Comparison of ENCODE assay signal across 8 cellular contexts in the genomic region with DNA sequence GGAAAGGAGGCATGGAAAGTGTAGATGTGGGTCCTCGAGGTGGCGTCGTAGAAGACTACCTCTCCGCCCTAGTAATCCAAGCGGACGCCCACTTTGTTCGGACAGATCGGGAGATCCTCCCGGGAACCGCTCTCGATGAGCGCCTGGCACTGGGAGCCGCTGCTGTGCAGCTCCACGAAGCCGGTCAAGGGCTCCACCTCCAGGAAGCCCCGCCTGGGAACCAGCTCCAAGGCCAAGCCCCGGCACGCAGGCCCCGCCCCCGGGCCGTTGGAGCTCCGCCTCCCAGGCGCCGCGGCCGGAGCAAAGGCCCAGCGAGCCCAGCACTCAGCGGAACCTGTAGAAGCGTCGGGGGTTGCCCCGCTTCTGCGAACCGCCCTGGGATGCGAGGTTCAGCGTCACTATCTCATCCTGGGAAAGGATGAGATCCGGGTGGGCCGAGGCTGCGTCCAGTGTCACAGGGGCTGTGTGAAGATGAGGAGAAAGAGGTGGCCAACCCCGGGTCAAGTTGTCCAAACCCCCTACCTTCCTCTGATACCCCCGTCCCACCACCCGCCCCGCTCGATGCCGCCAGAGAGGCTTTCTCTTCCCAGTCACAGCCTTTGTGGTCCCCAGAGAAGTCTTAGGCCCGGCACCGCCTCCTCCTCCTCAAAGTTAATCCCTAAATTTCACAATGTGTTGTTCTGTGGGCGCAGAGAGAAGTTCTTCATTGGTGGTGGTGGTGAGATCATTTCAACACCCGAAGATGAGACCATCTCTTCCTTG. TPM values are rescaled to one million over a fixed set of nuclear protein-coding genes. Genes with fewer than 3 reads are reported as not detected.
DNase-seq lines count a peak whose midpoint lies in the region; ATAC-seq and TF ChIP-seq lines count a peak whose summit lies in the region.

No MANE protein-coding gene starts in this region.

- H3K27me3 ChIP-seq in endodermal cell (ENCODE audit: control insufficient read depth, insufficient read depth, low read length, poor library complexity, severe bottlenecking) (peaks cover 91% of the 10 kb centered on the region), mesendoderm (ENCODE audit: insufficient read depth, low read length, poor library complexity) (peaks cover 33% of the 10 kb centered on the region)

- no peak overlapping the region for H4K8ac ChIP-seq in mesendoderm (ENCODE audit: low read depth, low read length)

- peak overlapping the region; percentile 67 for H3K27ac Mint-ChIP-seq in endodermal cell

- H2BK120ac ChIP-seq in mesendoderm (ENCODE audit: low read depth, low read length) = no peak overlapping the region

- peak; percentile 37 for TF ChIP-seq CTCF in endodermal cell (conservative IDR thresholded peaks at IDR 0.05)

- no peaks in the 10 kb centered on the region for H3K79me2 ChIP-seq in mesendoderm (ENCODE audit: control insufficient read depth, insufficient read depth, low read length)

- no peak overlapping the region for H3K4ac ChIP-seq in mesendoderm (ENCODE audit: low read depth, low read length)

- H2AK5ac ChIP-seq in mesendoderm (ENCODE audit: low read length) = no peak overlapping the region

- peak overlapping the region; percentile 57 for H3K4me3 Mint-ChIP-seq in endodermal cell

- H2BK5ac ChIP-seq in mesendoderm (ENCODE audit: low read length) = no peak overlapping the region

- peak; percentile 64 for DNase-seq in GM04504 (ENCODE audit: low read depth)
- peak; percentile 21 for DNase-seq in NOMO-1 treated with dmso at 0.1 percent for 144 hours (lab: John Stamatoyannopoulos, UW; ENCODE audit: unreplicated experiment)
- peak; percentile 64 for DNase-seq in activated CD8-positive, alpha-beta memory T cell treated with anti-CD3 and anti-CD28 coated beads, Interleukin-2, amount 50 U/mL, for 4 hours
- DNase-seq in endodermal cell = peak; percentile 98
- DNase-seq in mesendoderm = peak; percentile 89
- DNase-seq in stimulated activated CD4-positive, alpha-beta T cell treated with anti-CD3 and anti-CD28 coated beads, TNF-alpha, amount 100 ng/mL, for 4 hours (ENCODE audit: low read depth in 3 of 3) = peak; percentile 45 to 50 (median 50)

- no peak overlapping the region for H3K18ac ChIP-seq in mesendoderm (ENCODE audit: low read length)

- H3K4me2 ChIP-seq in mesendoderm (ENCODE audit: low read length) = peak overlapping the region; percentile 53

- H3K27me3 Mint-ChIP-seq in endodermal cell (ENCODE audit: insufficient read depth) = peaks cover 93% of the 10 kb centered on the region

- no peak overlapping the region for H2BK15ac ChIP-seq in mesendoderm (replicated peaks; ENCODE audit: low read depth)

- H3K9me3 Mint-ChIP-seq in endodermal cell = no peaks in the 10 kb centered on the region

- no peaks in the 10 kb centered on the region for H3K79me1 ChIP-seq in mesendoderm (ENCODE audit: low read length)

- H3K36me3 ChIP-seq in endodermal cell (ENCODE audit: control insufficient read depth, insufficient read depth, low read length) = no peaks in the 10 kb centered on the region
- no peaks in the 10 kb centered on the region for H3K36me3 ChIP-seq in mesendoderm (ENCODE audit: control insufficient read depth, insufficient read depth, low read length)

- H3K9ac ChIP-seq in endodermal cell (ENCODE audit: extremely low read depth, low read length, poor library complexity, severe bottlenecking) (no peak overlapping the region), mesendoderm (ENCODE audit: low read length) (peak overlapping the region; percentile 3)

- H3K4me1 ChIP-seq in endodermal cell (ENCODE audit: control insufficient read depth, insufficient read depth, low read length) (no peaks in the 10 kb centered on the region), mesendoderm (ENCODE audit: control insufficient read depth, low read depth, low read length) (no peaks in the 10 kb centered on the region)

- no peak overlapping the region for H3K27ac ChIP-seq in endodermal cell (ENCODE audit: low read depth, low read length)
- H3K27ac ChIP-seq in mesendoderm (ENCODE audit: low read depth, low read length) = no peak overlapping the region

- H3K23ac ChIP-seq in mesendoderm (ENCODE audit: low read length) = no peak overlapping the region

- ATAC-seq in HG02884 (IDR thresholded peaks at IDR 0.05; ENCODE audit: unreplicated experiment) (peak; percentile 60), GM19328 (IDR thresholded peaks at IDR 0.05; ENCODE audit: unreplicated experiment) (no peak)

- no peaks in the 10 kb centered on the region for H3K9me3 ChIP-seq in endodermal cell (ENCODE audit: control insufficient read depth, low read length)

- H3K4me3 ChIP-seq in endodermal cell (ENCODE audit: low read length) = peak overlapping the region; percentile 76
- no peak overlapping the region for H3K4me3 ChIP-seq in mesendoderm (ENCODE audit: low read length)

- H4K5ac ChIP-seq in mesendoderm (ENCODE audit: low read length) = no peak overlapping the region

- peaks cover 32% of the 10 kb centered on the region for H3K4me1 Mint-ChIP-seq in endodermal cell

- WGBS in endodermal cell (ENCODE audit: insufficient coverage in 1 of 2, insufficient read length in 1 of 2), 2 experiments = 8 to 15% methylated on average over 20 to 48 of the region's 48 CpGs
- WGBS in mesendoderm (ENCODE audit: extremely low coverage, insufficient coverage, low lambda C conversion rate) = no CpG with 5 or more reads among the region's 48 CpGs

- H3K56ac ChIP-seq in mesendoderm (ENCODE audit: low read length) = peak overlapping the region; percentile 9

- no peaks in the 10 kb centered on the region for H3K36me3 Mint-ChIP-seq in endodermal cell (ENCODE audit: low read depth)

RNA-seq across cellular contexts. Expression of gene TRIM31, which starts 10.8 kb away (rescaled TPM):
- total RNA-seq in endodermal cell = not detected
- not detected for polyA plus RNA-seq in endodermal cell (2013, experiment 1 of 2)
- polyA plus RNA-seq in endodermal cell (2013, experiment 2 of 2) = not detected
- polyA plus RNA-seq in mesendoderm (2013, experiment 1 of 2) = not detected
- polyA plus RNA-seq in mesendoderm (2013, experiment 2 of 2) = not detected

RNA-seq across cellular contexts. Expression of gene RNF39, which starts 26.6 kb away (rescaled TPM):
- under 1 TPM in 1 of 2 donors, not detected in 1; 0.15 TPM for total RNA-seq in endodermal cell
- polyA plus RNA-seq in endodermal cell (2013, experiment 1 of 2) = not detected
- polyA plus RNA-seq in endodermal cell (2013, experiment 2 of 2) = not detected
- 0.13 TPM for polyA plus RNA-seq in mesendoderm (2013, experiment 1 of 2)
- polyA plus RNA-seq in mesendoderm (2013, experiment 2 of 2) = 0.13 TPM

RNA-seq across cellular contexts. Expression of gene TRIM40, which starts 33.8 kb away (rescaled TPM):
- total RNA-seq in endodermal cell = not detected
- not detected for polyA plus RNA-seq in endodermal cell (2013, experiment 1 of 2)
- not detected for polyA plus RNA-seq in endodermal cell (2013, experiment 2 of 2)
- polyA plus RNA-seq in mesendoderm (2013, experiment 1 of 2) = not detected
- polyA plus RNA-seq in mesendoderm (2013, experiment 2 of 2) = not detected

RNA-seq across cellular contexts. Expression of gene PPP1R11, which starts 35.1 kb away (rescaled TPM):
- total RNA-seq in endodermal cell = 10 to 100 TPM; 32.4 to 35.2 TPM
- 52.7 TPM for polyA plus RNA-seq in endodermal cell (2013, experiment 1 of 2)
- 47.4 TPM for polyA plus RNA-seq in endodermal cell (2013, experiment 2 of 2)
- 35.2 TPM for polyA plus RNA-seq in mesendoderm (2013, experiment 1 of 2)
- 33.4 TPM for polyA plus RNA-seq in mesendoderm (2013, experiment 2 of 2)

RNA-seq across cellular contexts. Expression of gene POLR1H, which starts 41.1 kb away (rescaled TPM):
- 10 to 100 TPM; 23.0 to 27.2 TPM for total RNA-seq in endodermal cell
- polyA plus RNA-seq in endodermal cell (2013, experiment 1 of 2) = 45.5 TPM
- polyA plus RNA-seq in endodermal cell (2013, experiment 2 of 2) = 40.4 TPM
- polyA plus RNA-seq in mesendoderm (2013, experiment 1 of 2) = 69.5 TPM
- polyA plus RNA-seq in mesendoderm (2013, experiment 2 of 2) = 68.9 TPM

Comparison
In these comparisons a context has a peak if more than half of its experiments do, and no peak if none do; other contexts are left out.
1. DNase-seq: peak in every context shown above with its lines; median percentile 98 in endodermal cell; 89 in mesendoderm; 64 in GM04504; 64 in activated CD8-positive, alpha-beta memory T cell treated with anti-CD3 and anti-CD28 coated beads, Interleukin-2, amount 50 U/mL, for 4 hours; 50 in stimulated activated CD4-positive, alpha-beta T cell treated with anti-CD3 and anti-CD28 coated beads, TNF-alpha, amount 100 ng/mL, for 4 hours; 21 in NOMO-1 treated with dmso at 0.1 percent for 144 hours.